Comparison of ENCODE assay signal across 8 cellular contexts in the genomic region with DNA sequence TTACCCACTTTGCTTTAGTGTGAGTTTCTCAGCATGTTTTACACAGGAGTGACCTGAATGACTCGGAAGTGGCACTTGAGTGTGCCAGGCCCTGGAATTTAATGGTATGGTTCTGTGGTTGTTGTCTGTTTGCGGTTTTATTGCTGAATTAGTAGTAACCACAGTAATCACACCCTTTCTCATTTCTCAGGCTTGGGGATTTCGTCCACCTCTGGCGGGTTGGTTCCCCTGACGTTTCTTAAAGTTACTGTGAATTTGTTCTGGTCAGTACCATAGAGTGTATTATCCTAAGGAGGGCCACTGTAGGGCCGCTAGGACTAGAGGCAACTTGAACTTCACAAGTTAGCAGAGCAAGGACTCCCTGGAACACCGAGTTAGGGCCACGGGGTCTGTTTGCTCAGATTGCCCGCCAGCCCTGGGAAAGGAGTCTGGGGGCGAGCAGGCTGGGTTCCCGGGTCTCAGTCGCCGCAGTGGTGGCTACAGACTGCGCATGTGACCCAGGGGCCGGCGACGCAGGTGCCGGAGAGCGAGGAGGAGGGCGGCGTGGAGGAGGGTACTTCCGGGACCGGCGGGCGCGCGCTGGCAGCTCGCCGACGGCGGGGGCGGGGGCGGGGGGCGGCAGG. TPM values are rescaled to one million over a fixed set of nuclear protein-coding genes. Genes with fewer than 3 reads are reported as not detected.
DNase-seq lines count a peak whose midpoint lies in the region; ATAC-seq, FAIRE-seq and TF ChIP-seq lines count a peak whose summit lies in the region.

No MANE protein-coding gene starts in this region.

- 0 out of 2 replicates have a peak overlapping the region, but pooled peaks have one; percentile 50 for H2BK5ac ChIP-seq in H1 (ENCODE audit: low read depth, low read length)

- peak overlapping the region; percentile 91 for H4K5ac ChIP-seq in H1 (ENCODE audit: insufficient read length, low read depth, low read length)

- no peaks in the 10 kb centered on the region for H3K9me3 Mint-ChIP-seq in natural killer cell treated with Interleukin-12 subunit alpha and Interleukin-12 subunit beta and Interleukin-15 and Interleukin-18, amount 100 ng/mL, for 72 hours

- no peaks in the 10 kb centered on the region for H3K36me3 Mint-ChIP-seq in natural killer cell treated with Interleukin-12 subunit alpha and Interleukin-12 subunit beta and Interleukin-15 and Interleukin-18, amount 100 ng/mL, for 72 hours

- no peak for TF ChIP-seq CTCF in PC-3 (conservative IDR thresholded peaks at IDR 0.05; ENCODE audit: low read depth, low read length)
- no peak for TF ChIP-seq CTCF in H1 (IDR thresholded peaks at IDR 0.05; ENCODE audit: control extremely low read depth in 1 of 3, insufficient read depth in 1 of 3, low read depth in 1 of 3, low read length in 3 of 3)

- H4K91ac ChIP-seq in H1 (replicated peaks; ENCODE audit: insufficient read length, low read length), result peak overlapping the region; percentile 85

- no peak overlapping the region for H2BK20ac ChIP-seq in H1 (ENCODE audit: low read length)

- FAIRE-seq in H1 (lab: Jason Lieb, UNC), result no peak

- ATAC-seq in HG03025 (IDR thresholded peaks at IDR 0.05; ENCODE audit: low FRiP score, unreplicated experiment), result peak; percentile 87
- ATAC-seq in PC-3, result peak; percentile 36; the same call in 1 of the 2 replicates
- ATAC-seq in natural killer cell treated with Interleukin-12 subunit alpha and Interleukin-12 subunit beta and Interleukin-15 and Interleukin-18, amount 100 ng/mL, for 72 hours, result peak; percentile 50 to 55

- peak overlapping the region; percentile 93 for H4K8ac ChIP-seq in H1 (ENCODE audit: extremely low read depth, insufficient read depth, low read length)

- H3K4me3 ChIP-seq in BLaER1 treated with 17β-estradiol and CSF1 and Interleukin-3, amounts not matched to agents 10 nM and 100 nM, result peak overlapping the region; percentile 62 to 79 (median 75)
- H3K4me3 ChIP-seq in PC-3 (ENCODE audit: low read length) (0 out of 2 replicates have a peak overlapping the region, but pooled peaks have one; percentile 30), H1 (ENCODE audit: extremely low read depth in 1 of 4, insufficient read depth in 2 of 4, low read depth in 3 of 4, low read length in 4 of 4) (peak overlapping the region; percentile 51 to 100 (median 74))

- H2AFZ ChIP-seq in PC-3 (ENCODE audit: low read length) (0 out of 2 replicates have a peak overlapping the region, but pooled peaks have one; percentile 50), H1 (ENCODE audit: low read length) (peak overlapping the region; percentile 94)

- peaks cover 21 to 33% of the 10 kb centered on the region in 2 donors for H3K4me1 Mint-ChIP-seq in natural killer cell treated with Interleukin-12 subunit alpha and Interleukin-12 subunit beta and Interleukin-15 and Interleukin-18, amount 100 ng/mL, for 72 hours (ENCODE audit: low read depth in 2 of 2)

- no peaks in the 10 kb centered on the region for H3F3A ChIP-seq in PC-3 (ENCODE audit: low read length, unreplicated experiment)

- peak overlapping the region; percentile 54 for H3K4ac ChIP-seq in H1 (replicated peaks; ENCODE audit: insufficient read length, low read depth, low read length)

- TF ChIP-seq EP300 in H1 (IDR thresholded peaks at IDR 0.05; ENCODE audit: borderline replicate concordance in 1 of 2, low read depth in 2 of 2, low read length in 2 of 2), result no peak

- peak overlapping the region; percentile 99 for H3K23ac ChIP-seq in H1 (ENCODE audit: insufficient read length)

- POLR2A ChIA-PET in PC-3 (lab: Charles Lee; ENCODE audit: unreplicated experiment) (no interaction called here), H1 (lab: Charles Lee; ENCODE audit: partially characterized antibody) (interaction anchor here (0.6 to 1.8 kb wide), 7 partner anchors 11 to 1682 kb away, joined by 3 to 7 read pairs (median 4); partner anchors contain the start of gene GPR63)

- H4K20me1 ChIP-seq in BLaER1 treated with 17β-estradiol and CSF1 and Interleukin-3, amounts not matched to agents 10 nM and 100 nM, result no peaks in the 10 kb centered on the region
- H4K20me1 ChIP-seq in PC-3 (ENCODE audit: low read length) (no peaks in the 10 kb centered on the region), H1 (replicated peaks in 1 of 2; ENCODE audit: control insufficient read depth in 1 of 2, insufficient read depth in 2 of 2, low read length in 2 of 2) (no peaks in the 10 kb centered on the region)

- peak overlapping the region; percentile 50 to 82 (median 70); a peak in 21 of 22 replicates for H3K27ac ChIP-seq in BLaER1 treated with 17β-estradiol and CSF1 and Interleukin-3, amounts not matched to agents 10 nM and 100 nM
- H3K27ac ChIP-seq in PC-3 (ENCODE audit: low read length), result no peak overlapping the region
- peak overlapping the region; percentile 69 for H3K27ac ChIP-seq in H1 (ENCODE audit: low read depth, low read length)

- CTCF ChIA-PET in PC-3 (lab: Charles Lee), result no interaction called here
- CTCF ChIA-PET in H1 (lab: Charles Lee; ENCODE audit: partially characterized antibody), result interaction anchor here (0.9 kb wide), 1 partner anchor 25 kb away, joined by 6 read pairs; no protein-coding TSS in a partner anchor

- no peaks in the 10 kb centered on the region for H3K79me2 ChIP-seq in PC-3 (ENCODE audit: low read length)
- H3K79me2 ChIP-seq in H1 (ENCODE audit: control insufficient read depth in 1 of 2, insufficient read depth in 2 of 2, low read length in 2 of 2), result no peaks in the 10 kb centered on the region

- H3K4me1 ChIP-seq in BLaER1 treated with 17β-estradiol and CSF1 and Interleukin-3, amounts not matched to agents 10 nM and 100 nM, result peaks cover 0 to 20% (median 14%) of the 10 kb centered on the region in 10 experiments; a peak in 16 of 20 replicates
- no peaks in the 10 kb centered on the region; the same call in 1 of the 2 replicates for H3K4me1 ChIP-seq in PC-3 (ENCODE audit: insufficient read depth, low read length)
- H3K4me1 ChIP-seq in H1 (replicated peaks in 1 of 4; ENCODE audit: control insufficient read depth in 3 of 4, insufficient read depth in 4 of 4, low read length in 3 of 4), result peaks cover 0 to 7% (median 4%) of the 10 kb centered on the region in 4 experiments; a peak in 5 of 7 replicates

- no peak overlapping the region for H2AK5ac ChIP-seq in H1 (ENCODE audit: low read depth, low read length)

- H3K56ac ChIP-seq in H1 (replicated peaks; ENCODE audit: insufficient read length, low read depth, low read length), result peak overlapping the region; percentile 71

- H3K14ac ChIP-seq in H1 (ENCODE audit: insufficient read length), result no peak overlapping the region

- peaks cover 0 to 6% (median 0%) of the 10 kb centered on the region in 11 experiments; a peak in 2 of 22 replicates for H3K27me3 ChIP-seq in BLaER1 treated with 17β-estradiol and CSF1 and Interleukin-3, amounts not matched to agents 10 nM and 100 nM
- H3K27me3 ChIP-seq in PC-3 (ENCODE audit: low read length) (peaks cover 80% of the 10 kb centered on the region), H1 (replicated peaks in 1 of 4; ENCODE audit: control insufficient read depth in 3 of 4, extremely low read depth in 1 of 4, insufficient read depth in 3 of 4, low read length in 3 of 4) (no peaks in the 10 kb centered on the region)

- no peak for TF ChIP-seq RAD21 in H1 (IDR thresholded peaks at IDR 0.05 in 1 of 2, conservative IDR thresholded peaks at IDR 0.05 in 1 of 2; ENCODE audit: low read depth in 2 of 2, low read length in 2 of 2)

- no peaks in the 10 kb centered on the region for H3K9me2 ChIP-seq in PC-3 (replicated peaks; ENCODE audit: low read length)

- H3K4me3 Mint-ChIP-seq in natural killer cell treated with Interleukin-12 subunit alpha and Interleukin-12 subunit beta and Interleukin-15 and Interleukin-18, amount 100 ng/mL, for 72 hours, result peak overlapping the region; percentile 93

- WGBS in H1 (ENCODE audit: extremely low coverage in 1 of 2, insufficient coverage in 1 of 2, insufficient read length in 1 of 2, insufficient replicate concordance in 2 of 2, low coverage in 1 of 2, low lambda C conversion rate in 2 of 2, missing lambda C conversion rate in 1 of 2), 2 experiments, result 10% methylated on average over 20 of the region's 34 CpGs; no CpG with 5 or more reads in 1 of the 2 experiments

- H3K9ac ChIP-seq in BLaER1 treated with 17β-estradiol and CSF1 and Interleukin-3, amounts not matched to agents 10 nM and 100 nM, result peak overlapping the region; percentile 66 to 81 (median 74)
- H3K9ac ChIP-seq in PC-3 (ENCODE audit: low read length) (no peak overlapping the region), H1 (replicated peaks in 1 of 4; ENCODE audit: extremely low read depth in 1 of 4, low read depth in 3 of 4, low read length in 3 of 4) (peak overlapping the region; percentile 38 to 87 (median 73))

- peaks cover 8% of the 10 kb centered on the region for H3K23me2 ChIP-seq in H1 (ENCODE audit: low read depth, low read length)

- H3K27me3 Mint-ChIP-seq in natural killer cell treated with Interleukin-12 subunit alpha and Interleukin-12 subunit beta and Interleukin-15 and Interleukin-18, amount 100 ng/mL, for 72 hours, result peaks cover 10 to 20% of the 10 kb centered on the region in 2 donors

- peak overlapping the region; percentile 65 to 94 (median 85) for H3K4me2 ChIP-seq in BLaER1 treated with 17β-estradiol and CSF1 and Interleukin-3, amounts not matched to agents 10 nM and 100 nM
- H3K4me2 ChIP-seq in PC-3 (ENCODE audit: low read length), result peak overlapping the region; percentile 63
- peak overlapping the region; percentile 75 to 93 for H3K4me2 ChIP-seq in H1 (ENCODE audit: insufficient read depth in 1 of 2, low read depth in 2 of 2, low read length in 2 of 2)

- intact Hi-C loops in PC-3 (cut with micrococcal nuclease), result no loop called here

- BruUV-seq in PC-3 (replicated peaks; lab: Mats Ljungman, UMichigan), result no TSS peak

- peak; percentile 70 for TF ChIP-seq POLR2A in GM18526 (IDR thresholded peaks at IDR 0.05; ENCODE audit: extremely low read depth, insufficient read length)
- peak; percentile 53 to 67; a peak in 2 of 3 replicates for TF ChIP-seq POLR2A in H1 (IDR thresholded peaks at IDR 0.05; ENCODE audit: control extremely low read depth in 1 of 2, low read depth in 2 of 2, low read length in 2 of 2)

- H3K36me3 ChIP-seq in BLaER1 treated with 17β-estradiol and CSF1 and Interleukin-3, amounts not matched to agents 10 nM and 100 nM, result no peaks in the 10 kb centered on the region
- no peaks in the 10 kb centered on the region for H3K36me3 ChIP-seq in PC-3 (ENCODE audit: low read depth, low read length)
- H3K36me3 ChIP-seq in H1 (ENCODE audit: control insufficient read depth in 2 of 4, insufficient read depth in 4 of 4, low read length in 3 of 4), result no peaks in the 10 kb centered on the region

- DNase-seq in PC-3 (no peak), H1 (ENCODE audit: low read depth in 1 of 2, low spot score in 2 of 2) (peak in 1 of 2 experiments; percentile 38), islet precursor cell (no peak), GM19238 (ENCODE audit: insufficient read length, low spot score) (no peak)
- DNase-seq in natural killer cell treated with Interleukin-12 subunit alpha and Interleukin-12 subunit beta and Interleukin-15 and Interleukin-18, amount 100 ng/mL, for 72 hours (ENCODE audit: low spot score), result peak; percentile 62

- peak overlapping the region; percentile 86 to 88 for H3K27ac Mint-ChIP-seq in natural killer cell treated with Interleukin-12 subunit alpha and Interleukin-12 subunit beta and Interleukin-15 and Interleukin-18, amount 100 ng/mL, for 72 hours

- H3K79me1 ChIP-seq in H1 (ENCODE audit: low read depth, low read length), result no peaks in the 10 kb centered on the region

- peak overlapping the region; percentile 38 for H3K18ac ChIP-seq in H1 (ENCODE audit: extremely low read depth, low read length)

- no peak overlapping the region for H2BK12ac ChIP-seq in H1 (ENCODE audit: low read depth, low read length)

- peak overlapping the region; percentile 81 for H2BK120ac ChIP-seq in H1 (replicated peaks; ENCODE audit: low read depth, low read length)

- H2BK15ac ChIP-seq in H1 (ENCODE audit: low read length), result no peak overlapping the region

- H3K9me3 ChIP-seq in BLaER1 treated with 17β-estradiol and CSF1 and Interleukin-3, amounts not matched to agents 10 nM and 100 nM (replicated peaks in 1 of 11), result no peaks in the 10 kb centered on the region
- H3K9me3 ChIP-seq in PC-3 (ENCODE audit: low read length) (no peaks in the 10 kb centered on the region), H1 (ENCODE audit: insufficient read depth in 2 of 2, low read depth in 1 of 2, low read length in 1 of 2) (no peaks in the 10 kb centered on the region)

RNA-seq across cellular contexts. Expression of gene KLHL32, which starts 0.5 kb away (rescaled TPM):
- total RNA-seq in PC-3 (2014; rRNA removed), result not detected in 2 replicates
- 0.27 and 0.43 TPM in 2 replicates for total RNA-seq in H1 (2021; fragmentation: NEBNext Ultra II Directional; extraction: Animal tissue kit (Norgen Biotek cat#: 25700))
- 0.19 and 0.50 TPM in 2 replicates for polyA plus RNA-seq in H1 (2011; rRNA removed)
- polyA plus RNA-seq in H1 (2011; cell fraction: cytosol; rRNA removed), result 0.31 TPM
- 0.60 TPM for polyA plus RNA-seq in H1 (2011; cell fraction: nucleus; rRNA removed)
- 0.17 to 0.64 TPM (median 0.19 TPM) in 4 replicates for polyA plus RNA-seq in H1 (2012, experiment 1 of 2)
- polyA plus RNA-seq in H1 (2012, experiment 2 of 2), result not detected
- 0.34 TPM for polyA plus RNA-seq in H1 (2013, experiment 1 of 2)
- polyA plus RNA-seq in H1 (2013, experiment 2 of 2), result 0.15 TPM
- 1.3 and 1.5 TPM in 2 replicates for polyA minus RNA-seq in H1 (2011; rRNA and poly(A)+ RNA removed)
- not detected for polyA minus RNA-seq in H1 (2011; cell fraction: cytosol; rRNA and poly(A)+ RNA removed)
- 1.00 TPM for polyA minus RNA-seq in H1 (2011; cell fraction: nucleus; rRNA and poly(A)+ RNA removed)
- total RNA-seq in natural killer cell treated with Interleukin-12 subunit alpha and Interleukin-12 subunit beta and Interleukin-15 and Interleukin-18, amount 100 ng/mL, for 72 hours, result not detected

RNA-seq across cellular contexts. Expression of gene NDUFAF4, which starts 26.3 kb away (rescaled TPM):
- 24.2 and 34.0 TPM in 2 replicates for total RNA-seq in PC-3 (2014; rRNA removed)
- total RNA-seq in H1 (2021; fragmentation: NEBNext Ultra II Directional; extraction: Animal tissue kit (Norgen Biotek cat#: 25700)), result 84.4 and 84.9 TPM in 2 replicates
- 9.9 and 21.9 TPM in 2 replicates for polyA plus RNA-seq in H1 (2011; rRNA removed)
- polyA plus RNA-seq in H1 (2011; cell fraction: cytosol; rRNA removed), result 43.3 TPM
- polyA plus RNA-seq in H1 (2011; cell fraction: nucleus; rRNA removed), result 8.2 TPM
- polyA plus RNA-seq in H1 (2012, experiment 1 of 2), result 36.4 to 84.8 TPM (median 40.7 TPM) in 4 replicates
- polyA plus RNA-seq in H1 (2012, experiment 2 of 2), result 14.4 TPM
- polyA plus RNA-seq in H1 (2013, experiment 1 of 2), result 63.6 TPM
- 64.0 TPM for polyA plus RNA-seq in H1 (2013, experiment 2 of 2)
- polyA minus RNA-seq in H1 (2011; rRNA and poly(A)+ RNA removed), result 13.1 and 18.6 TPM in 2 replicates
- 16.1 TPM for polyA minus RNA-seq in H1 (2011; cell fraction: cytosol; rRNA and poly(A)+ RNA removed)
- 14.6 TPM for polyA minus RNA-seq in H1 (2011; cell fraction: nucleus; rRNA and poly(A)+ RNA removed)
- 10 to 100 TPM; 39.0 to 67.7 TPM for total RNA-seq in natural killer cell treated with Interleukin-12 subunit alpha and Interleukin-12 subunit beta and Interleukin-15 and Interleukin-18, amount 100 ng/mL, for 72 hours

Comparison
In these comparisons a context has a peak if more than half of its experiments do, and no peak if none do; other contexts are left out.
1. ATAC-seq: peak in every context shown above with its lines; median percentile 87 in HG03025; 52 in natural killer cell treated with Interleukin-12 subunit alpha and Interleukin-12 subunit beta and Interleukin-15 and Interleukin-18, amount 100 ng/mL, for 72 hours; 36 in PC-3.